9 cellular contexts compared by ENCODE assay signal in genomic region chr18:69936191-69936558, GRCh38. TPM values are rescaled to one million over a fixed set of nuclear protein-coding genes. Genes with fewer than 3 reads are reported as not detected.
DNase-seq lines count a peak whose midpoint lies in the region; ATAC-seq and TF ChIP-seq lines count a peak whose summit lies in the region.
"Had no signal": no experiment of that assay in that cellular context is flagged by ENCODE, and none has a peak within 500 bp of the region (broad histone marks: within the 10 kb centered on the region; RNA-seq: fewer than 3 reads in every experiment).

No MANE protein-coding gene starts in this region.

- no peak overlapping the region for H3K27ac Mint-ChIP-seq in activated T-cell treated with anti-CD3 and anti-CD28 coated beads, Interleukin-2, amount 50 U/mL, for 72 hours
- H3K27ac Mint-ChIP-seq: activated CD4-positive, alpha-beta memory T cell treated with anti-CD3 and anti-CD28 coated beads, Interleukin-2, amount 10 ng/mL, durations not matched to agents 7 days and 5 days had no signal

- peaks cover 7 to 10% of the 10 kb centered on the region in 2 donors for H3K9me3 Mint-ChIP-seq in activated T-cell treated with anti-CD3 and anti-CD28 coated beads, Interleukin-2, amount 50 U/mL, for 72 hours

- H3K27me3 Mint-ChIP-seq in activated T-cell treated with anti-CD3 and anti-CD28 coated beads, Interleukin-2, amount 50 U/mL, for 72 hours (ENCODE audit: low read depth) = no peaks in the 10 kb centered on the region
- H3K27me3 Mint-ChIP-seq: activated CD4-positive, alpha-beta memory T cell treated with anti-CD3 and anti-CD28 coated beads, Interleukin-2, amount 10 ng/mL, durations not matched to agents 7 days and 5 days had no signal

- H3K4me3 Mint-ChIP-seq in activated T-cell treated with anti-CD3 and anti-CD28 coated beads, Interleukin-2, amount 50 U/mL, for 72 hours = no peak overlapping the region
- H3K4me3 Mint-ChIP-seq: activated CD4-positive, alpha-beta memory T cell treated with anti-CD3 and anti-CD28 coated beads, Interleukin-2, amount 10 ng/mL, durations not matched to agents 7 days and 5 days had no signal

- H3K36me3 Mint-ChIP-seq in activated T-cell treated with anti-CD3 and anti-CD28 coated beads, Interleukin-2, amount 50 U/mL, for 72 hours (ENCODE audit: insufficient read depth in 2 of 2) = peaks cover 14 to 31% of the 10 kb centered on the region in 2 donors

- DNase-seq in RPMI7951 (ENCODE audit: low read depth) (peak; percentile 15), medulla oblongata (ENCODE audit: extremely low spot score) (peak; percentile 47), GM19240 (ENCODE audit: insufficient read length, low spot score) (no peak), NCI-H2029 treated with DMSO at 0.1 percent for 48 hours (lab: John Stamatoyannopoulos, UW) (no peak)
- no peak for DNase-seq in activated T-cell treated with anti-CD3 and anti-CD28 coated beads, Interleukin-2, amount 50 U/mL, for 72 hours
- DNase-seq: activated CD4-positive, alpha-beta memory T cell treated with anti-CD3 and anti-CD28 coated beads, Interleukin-2, amount 10 ng/mL, durations not matched to agents 7 days and 5 days had no signal

- no peak for TF ChIP-seq POLR2A in GM18505 (IDR thresholded peaks at IDR 0.05; ENCODE audit: borderline replicate concordance, extremely low read depth, insufficient read depth, insufficient read length)

- peak; percentile 42 for ATAC-seq in GM18505 (IDR thresholded peaks at IDR 0.05; ENCODE audit: unreplicated experiment)
- ATAC-seq in GM21723 (IDR thresholded peaks at IDR 0.05; ENCODE audit: unreplicated experiment) = peak; percentile 45
- ATAC-seq in activated T-cell treated with anti-CD3 and anti-CD28 coated beads, Interleukin-2, amount 50 U/mL, for 72 hours (replicated peaks in 1 of 2) = no peak
- ATAC-seq in HG03521 (IDR thresholded peaks at IDR 0.05; ENCODE audit: unreplicated experiment) = no peak

- H3K4me1 Mint-ChIP-seq in activated T-cell treated with anti-CD3 and anti-CD28 coated beads, Interleukin-2, amount 50 U/mL, for 72 hours (ENCODE audit: low read depth) = no peaks in the 10 kb centered on the region

RNA-seq across cellular contexts. Expression of gene CD226, which starts 11.5 kb away (rescaled TPM):
- 0.12 and 0.49 TPM in 2 replicates for total RNA-seq in RPMI7951 (2014; rRNA removed; shearing (Covaris generic))
- total RNA-seq in activated T-cell treated with anti-CD3 and anti-CD28 coated beads, Interleukin-2, amount 50 U/mL, for 72 hours = 10 to 100 TPM; 73.7 to 81.8 TPM

Comparison
In these comparisons a context has a peak if more than half of its experiments do, and no peak if none do; other contexts are left out.
1. ATAC-seq: peak in GM18505 (single experiment) and GM21723 (single experiment); none in activated T-cell treated with anti-CD3 and anti-CD28 coated beads, Interleukin-2, amount 50 U/mL, for 72 hours (0 of 2) and HG03521 (single experiment).
2. DNase-seq: peak in RPMI7951 (single experiment) and medulla oblongata (single experiment); none in activated T-cell treated with anti-CD3 and anti-CD28 coated beads, Interleukin-2, amount 50 U/mL, for 72 hours (0 of 2), GM19240 (single experiment) and NCI-H2029 treated with DMSO at 0.1 percent for 48 hours (single experiment).
3. RNA of gene CD226, which starts 11.5 kb away (total RNA-seq): 73.7 to 81.8 TPM in activated T-cell treated with anti-CD3 and anti-CD28 coated beads, Interleukin-2, amount 50 U/mL, for 72 hours; 0.12 to 0.49 TPM in RPMI7951; every median in the first group is over 10 times any median in the second.